18 cellular contexts compared by ENCODE assay signal in the genomic region with DNA sequence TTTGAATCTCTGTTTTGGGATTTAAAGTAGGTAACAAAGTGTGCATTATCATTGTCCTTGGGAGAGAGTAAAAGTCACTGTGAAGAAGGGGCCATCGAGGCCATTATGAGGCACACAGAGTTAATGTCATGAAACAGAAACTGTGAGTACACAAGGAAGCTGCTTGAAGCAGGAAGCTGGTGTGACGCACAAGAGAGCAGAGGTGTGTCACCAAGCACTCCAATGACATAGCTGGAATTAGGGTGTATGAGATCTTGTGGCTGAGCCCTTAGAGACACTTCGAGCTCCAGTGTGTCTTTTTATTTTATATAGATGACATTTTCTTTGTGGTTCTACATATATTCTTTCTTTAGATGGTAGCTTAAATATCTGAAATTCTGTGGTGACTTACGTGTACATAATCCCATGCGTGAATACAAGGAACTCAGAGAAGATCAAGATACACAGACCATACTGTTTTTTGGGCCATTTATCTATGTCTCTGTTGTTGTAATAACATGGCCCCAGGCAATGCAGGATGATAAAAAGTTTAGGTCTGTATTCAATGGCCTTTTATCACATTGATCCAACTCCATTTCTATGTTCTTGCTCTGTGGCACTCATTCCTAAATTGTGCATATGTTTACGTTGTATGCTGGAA.
"Had no signal": no experiment of that assay in that cellular context is flagged by ENCODE, and none has a peak within 500 bp of the region (broad histone marks: within the 10 kb centered on the region; RNA-seq: fewer than 3 reads in every experiment).

No MANE protein-coding gene starts in this region.

- DNase-seq: activated CD4-positive, alpha-beta T cell treated with anti-CD3 and anti-CD28 coated beads, Interleukin-2, amount 10 ng/mL, durations not matched to agents 7 days and 5 days; activated CD8-positive, alpha-beta memory T cell treated with anti-CD3 and anti-CD28 coated beads for 24 hours; activated gamma-delta T cell treated with Interleukin-2 at 50 U/mL for 16 hours; amygdala; body of pancreas; central memory CD4-positive, alpha-beta T cell; cortex of kidney; effector memory CD4-positive, alpha-beta T cell; heart right ventricle; left colon; pancreas; spleen; stomach; T-helper 9 cell; testis had no signal

- H3K9me3 ChIP-seq: body of pancreas, gastroesophageal sphincter, pancreas, testis had no signal

- H3K4me1 ChIP-seq: body of pancreas, gastroesophageal sphincter, pancreas, spleen, stomach, testis had no signal

- H3K27me3 ChIP-seq: body of pancreas, gastroesophageal sphincter, heart right ventricle, pancreas, spleen, stomach, testis had no signal

- H3K4me3 ChIP-seq: body of pancreas, gastroesophageal sphincter, heart right ventricle, pancreas, spleen, stomach, testis had no signal

- H3K27ac ChIP-seq: body of pancreas, epithelial cell of prostate, gastroesophageal sphincter, heart right ventricle, pancreas, spleen, stomach, testis had no signal

- ATAC-seq: body of pancreas, gastroesophageal sphincter, left colon, sciatic nerve had no signal

- H3K36me3 ChIP-seq: gastroesophageal sphincter, heart right ventricle, pancreas, spleen, stomach had no signal
